ENCODE assay signal across 8 cellular contexts in the genomic region with DNA sequence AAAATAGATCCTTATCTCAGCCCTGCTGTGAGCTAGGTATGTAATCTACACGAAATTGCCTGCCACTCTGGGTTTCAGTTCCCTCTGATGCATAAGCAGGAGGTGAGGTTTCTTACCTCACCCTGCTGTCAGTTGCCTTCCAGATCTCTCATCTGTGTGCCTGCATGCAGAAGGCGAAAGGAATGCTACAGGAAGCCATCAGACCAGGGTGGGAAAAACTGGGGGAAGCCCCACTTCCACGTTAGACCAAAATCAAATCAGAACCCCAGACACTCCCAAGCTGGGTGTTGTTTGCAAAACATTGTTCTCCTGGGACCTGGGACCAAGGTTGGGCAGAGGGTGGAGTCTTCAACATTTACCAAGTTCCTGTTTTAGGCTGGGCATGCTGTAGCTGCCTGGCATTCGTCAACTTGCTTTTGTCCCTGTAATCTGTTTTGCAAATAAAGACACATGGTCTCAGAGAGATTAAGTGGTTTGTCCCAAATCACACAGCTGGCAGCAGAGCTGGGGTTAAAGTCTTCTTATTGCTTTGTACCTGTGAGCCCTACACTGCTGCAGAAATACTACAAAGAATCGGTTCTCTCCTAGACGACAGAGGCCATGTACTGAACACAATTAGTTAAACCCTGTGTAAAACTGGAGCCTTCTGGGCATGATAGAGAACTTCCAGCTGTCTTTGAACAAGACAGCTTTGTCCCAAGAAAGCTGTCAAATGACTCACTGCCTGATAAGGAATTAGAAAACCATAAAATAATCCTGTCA.
DNase-seq lines count a peak whose midpoint lies in the region; ATAC-seq and TF ChIP-seq lines count a peak whose summit lies in the region.

No MANE protein-coding gene starts in this region.

- peak overlapping the region; percentile 17 for H3K27ac Mint-ChIP-seq in neural crest cell (ENCODE audit: unreplicated experiment)

- H3K27me3 ChIP-seq in psoas muscle (ENCODE audit: insufficient read depth in 3 of 3, low read length in 2 of 3), result no peaks in the 10 kb centered on the region

- H3K36me3 ChIP-seq in psoas muscle (ENCODE audit: insufficient read depth in 1 of 2, low read depth in 1 of 2), result no peaks in the 10 kb centered on the region

- TF ChIP-seq CTCF in neural crest cell (conservative IDR thresholded peaks at IDR 0.05) (no peak), psoas muscle (IDR thresholded peaks at IDR 0.05) (no peak)

- H3K27me3 Mint-ChIP-seq in activated T-cell treated with anti-CD3 and anti-CD28 coated beads, Interleukin-2, amount 50 U/mL, for 4 hours (ENCODE audit: low read depth), result peaks cover 10% of the 10 kb centered on the region
- H3K27me3 Mint-ChIP-seq in neural crest cell (ENCODE audit: low read depth), result no peaks in the 10 kb centered on the region

- ATAC-seq in HG03378 (IDR thresholded peaks at IDR 0.05; ENCODE audit: unreplicated experiment), result peak; percentile 91
- peak; percentile 85 to 94 for ATAC-seq in activated T-cell treated with anti-CD3 and anti-CD28 coated beads, Interleukin-2, amount 50 U/mL, for 4 hours
- no peak for ATAC-seq in psoas muscle
- ATAC-seq in HG03097 (IDR thresholded peaks at IDR 0.05; ENCODE audit: low FRiP score, unreplicated experiment), result no peak

- peaks cover 13% of the 10 kb centered on the region for H3K9me3 Mint-ChIP-seq in activated T-cell treated with anti-CD3 and anti-CD28 coated beads, Interleukin-2, amount 50 U/mL, for 4 hours
- H3K9me3 Mint-ChIP-seq in neural crest cell, result no peaks in the 10 kb centered on the region

- H3K4me1 ChIP-seq in psoas muscle, result no peaks in the 10 kb centered on the region

- H3K4me3 Mint-ChIP-seq in activated T-cell treated with anti-CD3 and anti-CD28 coated beads, Interleukin-2, amount 50 U/mL, for 4 hours, result no peak overlapping the region
- H3K4me3 Mint-ChIP-seq in neural crest cell, result no peak overlapping the region

- H3K9me3 ChIP-seq in psoas muscle, result peaks cover 12% of the 10 kb centered on the region

- WGBS in psoas muscle, 3 donors, result 34 to 47% (median 38%) methylated on average over 6 of the region's 6 CpGs

- H3K4me1 Mint-ChIP-seq in activated T-cell treated with anti-CD3 and anti-CD28 coated beads, Interleukin-2, amount 50 U/mL, for 4 hours (ENCODE audit: low read depth), result peaks cover 13% of the 10 kb centered on the region
- peaks cover 19% of the 10 kb centered on the region for H3K4me1 Mint-ChIP-seq in neural crest cell

- no peak overlapping the region for H3K27ac ChIP-seq in psoas muscle

- DNase-seq in activated CD4-positive, alpha-beta T cell treated with anti-CD3 and anti-CD28 coated beads for 48 hours, result peak; percentile 38
- DNase-seq in activated CD4-positive, alpha-beta T cell treated with anti-CD3 and anti-CD28 coated beads for 4 hours, result no peak
- no peak for DNase-seq in activated T-cell treated with anti-CD3 and anti-CD28 coated beads, Interleukin-2, amount 50 U/mL, for 4 hours
- DNase-seq in neural crest cell (ENCODE audit: low read depth, low spot score), result no peak
- DNase-seq in psoas muscle, result no peak
- no peak for DNase-seq in NK-92 treated with Interleukin-12 subunit alpha and Interleukin-12 subunit beta, amount 100 ng/mL, for 24 hours (lab: John Stamatoyannopoulos, UW)

- H3K4me3 ChIP-seq in psoas muscle, result no peak overlapping the region

- no peaks in the 10 kb centered on the region for H3K36me3 Mint-ChIP-seq in activated T-cell treated with anti-CD3 and anti-CD28 coated beads, Interleukin-2, amount 50 U/mL, for 4 hours (ENCODE audit: insufficient read depth)
- no peaks in the 10 kb centered on the region for H3K36me3 Mint-ChIP-seq in neural crest cell (ENCODE audit: low read depth)

- intact Hi-C loops in psoas muscle (cut with DNase I), result no loop called here

Comparison
In these comparisons a context has a peak if more than half of its experiments do, and no peak if none do; other contexts are left out.
1. ATAC-seq: peak in HG03378 (single experiment) and activated T-cell treated with anti-CD3 and anti-CD28 coated beads, Interleukin-2, amount 50 U/mL, for 4 hours (2 of 2); none in psoas muscle (0 of 4) and HG03097 (single experiment).